In genomic region chr12:64656429-64656828, GRCh38 we compare ENCODE assay signal across 10 cellular contexts. TPM values are rescaled to one million over a fixed set of nuclear protein-coding genes. Genes with fewer than 3 reads are reported as not detected.
DNase-seq lines count a peak whose midpoint lies in the region; ATAC-seq and TF ChIP-seq lines count a peak whose summit lies in the region.
"Had no signal": no experiment of that assay in that cellular context is flagged by ENCODE, and none has a peak within 500 bp of the region (broad histone marks: within the 10 kb centered on the region; RNA-seq: fewer than 3 reads in every experiment).

No MANE protein-coding gene starts in this region.

- H3K36me3 Mint-ChIP-seq in CD14-positive monocyte = peaks cover 28 to 42% of the 10 kb centered on the region in 2 donors
- H3K36me3 Mint-ChIP-seq in natural killer cell treated with Interleukin-12 subunit alpha and Interleukin-12 subunit beta and Interleukin-15 and Interleukin-18, amount 100 ng/mL, for 72 hours = peaks cover 4% of the 10 kb centered on the region

- H3K4me1 Mint-ChIP-seq in CD14-positive monocyte = peaks cover 53% of the 10 kb centered on the region
- peaks cover 69 to 70% of the 10 kb centered on the region in 2 donors for H3K4me1 Mint-ChIP-seq in natural killer cell treated with Interleukin-12 subunit alpha and Interleukin-12 subunit beta and Interleukin-15 and Interleukin-18, amount 100 ng/mL, for 72 hours (ENCODE audit: low read depth in 2 of 2)

- no peaks in the 10 kb centered on the region for H3K36me3 ChIP-seq in body of pancreas (replicated peaks in 1 of 2; ENCODE audit: insufficient read depth in 1 of 2, low read depth in 2 of 2)

- TF ChIP-seq CTCF in CD14-positive monocyte (IDR thresholded peaks at IDR 0.05) (no peak), body of pancreas (IDR thresholded peaks at IDR 0.05) (no peak), foreskin keratinocyte (conservative IDR thresholded peaks at IDR 0.05) (no peak)

- 13 to 25% methylated on average over 1 of the region's 1 CpG for WGBS in body of pancreas, 2 donors

- peaks cover 63% of the 10 kb centered on the region for H3K4me1 ChIP-seq in body of pancreas
- peaks cover 3% of the 10 kb centered on the region for H3K4me1 ChIP-seq in foreskin keratinocyte

- H3K27ac ChIP-seq in body of pancreas (peak overlapping the region in 2 of 4 donors; percentile 44 to 52), foreskin keratinocyte (no peak overlapping the region)

- peaks cover 0 to 1% (median 0%) of the 10 kb centered on the region in 7 donors for H3K9me3 Mint-ChIP-seq in CD14-positive monocyte
- H3K9me3 Mint-ChIP-seq in natural killer cell treated with Interleukin-12 subunit alpha and Interleukin-12 subunit beta and Interleukin-15 and Interleukin-18, amount 100 ng/mL, for 72 hours = peaks cover 2% of the 10 kb centered on the region

- DNase-seq in CD14-positive monocyte (ENCODE audit: low spot score) (no peak), NCI-H146 (lab: John Stamatoyannopoulos, UW) (peak; percentile 21), body of pancreas (peak; percentile 38 to 67 (median 48)), foreskin keratinocyte (no peak), NCI-H748 treated with DMSO at 0.1 percent for 48 hours (lab: John Stamatoyannopoulos, UW) (no peak)
- no peak for DNase-seq in natural killer cell treated with Interleukin-12 subunit alpha and Interleukin-12 subunit beta and Interleukin-15 and Interleukin-18, amount 100 ng/mL, for 72 hours (ENCODE audit: low spot score)
- no peak for DNase-seq in activated CD4-positive, CD25-positive, alpha-beta regulatory T cell treated with anti-CD3 and anti-CD28 coated beads, Interleukin-2, amount 50 U/mL, for 72 hours
- DNase-seq: NCI-H526 treated with DMSO at 0.1 percent for 48 hours, SHP77 treated with DMSO at 0.1 percent for 48 hours had no signal

- no peak overlapping the region for H3K4me3 ChIP-seq in body of pancreas

- H3K4me3 Mint-ChIP-seq in CD14-positive monocyte = no peak overlapping the region
- H3K4me3 Mint-ChIP-seq in natural killer cell treated with Interleukin-12 subunit alpha and Interleukin-12 subunit beta and Interleukin-15 and Interleukin-18, amount 100 ng/mL, for 72 hours = no peak overlapping the region

- H3K27ac Mint-ChIP-seq in CD14-positive monocyte = peak overlapping the region in 6 of 7 donors; percentile 10 to 69 (median 58)
- peak overlapping the region; percentile 76 to 79 for H3K27ac Mint-ChIP-seq in natural killer cell treated with Interleukin-12 subunit alpha and Interleukin-12 subunit beta and Interleukin-15 and Interleukin-18, amount 100 ng/mL, for 72 hours

- no peaks in the 10 kb centered on the region for H3K9me3 ChIP-seq in body of pancreas

- peaks cover 0 to 2% (median 0%) of the 10 kb centered on the region in 3 donors for H3K27me3 Mint-ChIP-seq in CD14-positive monocyte (ENCODE audit: low read depth in 3 of 3)
- no peaks in the 10 kb centered on the region for H3K27me3 Mint-ChIP-seq in natural killer cell treated with Interleukin-12 subunit alpha and Interleukin-12 subunit beta and Interleukin-15 and Interleukin-18, amount 100 ng/mL, for 72 hours

- ATAC-seq in body of pancreas (peak; percentile 88), GM18519 (IDR thresholded peaks at IDR 0.05; ENCODE audit: low FRiP score, unreplicated experiment) (no peak), foreskin keratinocyte (no peak)
- no peak for ATAC-seq in natural killer cell treated with Interleukin-12 subunit alpha and Interleukin-12 subunit beta and Interleukin-15 and Interleukin-18, amount 100 ng/mL, for 72 hours

- TF ChIP-seq POLR2A in body of pancreas (IDR thresholded peaks at IDR 0.05) = no peak

- H3K27me3 ChIP-seq in body of pancreas (no peaks in the 10 kb centered on the region), foreskin keratinocyte (no peaks in the 10 kb centered on the region)

- intact Hi-C loops in CD14-positive monocyte (cut with micrococcal nuclease) = no loop called here
- intact Hi-C loops in body of pancreas (cut with DNase I) = no loop called here

RNA-seq across cellular contexts. Expression of gene RASSF3, which starts 46.1 kb away (rescaled TPM):
- polyA plus RNA-seq in CD14-positive monocyte (10 to 100 TPM in 1 of 2 donors, 1 to 10 TPM in 1; 6.6 to 14.5 TPM), foreskin keratinocyte (4.2 and 5.5 TPM in 2 replicates)
- total RNA-seq in body of pancreas (10 to 100 TPM; 13.5 to 21.3 TPM), foreskin keratinocyte (12.4 and 13.6 TPM in 2 replicates)
- 10 to 100 TPM; 64.3 to 92.1 TPM for total RNA-seq in natural killer cell treated with Interleukin-12 subunit alpha and Interleukin-12 subunit beta and Interleukin-15 and Interleukin-18, amount 100 ng/mL, for 72 hours

Comparison
In these comparisons a context has a peak if more than half of its experiments do, and no peak if none do; other contexts are left out.
1. DNase-seq: peak in NCI-H146 (single experiment) and body of pancreas (4 of 4); none in CD14-positive monocyte (single experiment), natural killer cell treated with Interleukin-12 subunit alpha and Interleukin-12 subunit beta and Interleukin-15 and Interleukin-18, amount 100 ng/mL, for 72 hours (single experiment), activated CD4-positive, CD25-positive, alpha-beta regulatory T cell treated with anti-CD3 and anti-CD28 coated beads, Interleukin-2, amount 50 U/mL, for 72 hours (single experiment), foreskin keratinocyte (0 of 2) and NCI-H748 treated with DMSO at 0.1 percent for 48 hours (single experiment).